In the genomic region with DNA sequence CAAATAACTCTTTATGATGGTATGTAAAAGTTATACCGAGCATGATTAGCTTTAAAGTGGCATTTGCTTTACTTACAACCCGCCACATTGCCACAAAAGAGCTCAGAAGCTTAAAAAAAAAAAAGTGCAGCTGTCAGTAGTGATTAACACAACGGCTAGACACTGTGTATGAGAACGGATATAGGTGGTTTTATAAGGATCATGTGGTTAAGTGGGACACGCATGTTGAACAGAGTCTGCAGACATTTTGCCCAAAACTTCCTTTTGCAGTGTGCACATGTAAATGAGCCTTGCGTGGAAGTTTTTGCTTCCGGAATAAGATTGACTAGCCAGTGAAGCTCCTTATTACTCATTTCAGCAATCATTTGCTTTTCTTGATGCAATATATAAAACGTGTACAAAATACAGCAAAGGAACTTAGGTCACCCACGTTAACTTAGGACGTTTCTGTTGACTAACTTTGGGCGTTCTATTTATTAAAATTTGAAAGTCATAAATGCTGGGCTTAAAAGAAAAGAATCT, we compare ENCODE assay signal across 8 cellular contexts. TPM values are rescaled to one million over a fixed set of nuclear protein-coding genes. Genes with fewer than 3 reads are reported as not detected.
DNase-seq lines count a peak whose midpoint lies in the region; ATAC-seq and TF ChIP-seq lines count a peak whose summit lies in the region.

No MANE protein-coding gene starts in this region.

- intact Hi-C loops in esophagus muscularis mucosa (cut with DNase I), result no loop called here

- 45% methylated on average over 11 of the region's 11 CpGs for WGBS in esophagus muscularis mucosa

- in situ Hi-C loops in Caki2 (cut with HindIII; ENCODE audit: low pct_unique_long_range_greater_than_20kb, low sequenced_read_pairs), result no loop called here

- peaks cover 0 to 52% (median 39%) of the 10 kb centered on the region in 4 donors for H3K4me1 ChIP-seq in esophagus muscularis mucosa

- H3K4me3 ChIP-seq in esophagus muscularis mucosa, result no peak overlapping the region

- no peaks in the 10 kb centered on the region for H3K9me3 ChIP-seq in esophagus muscularis mucosa

- no peak for TF ChIP-seq CTCF in esophagus muscularis mucosa (IDR thresholded peaks at IDR 0.05)

- ATAC-seq in GM19467 (IDR thresholded peaks at IDR 0.05; ENCODE audit: unreplicated experiment), result peak; percentile 99
- ATAC-seq in HG03565 (IDR thresholded peaks at IDR 0.05; ENCODE audit: unreplicated experiment), result peak; percentile 96

- H3K36me3 ChIP-seq in esophagus muscularis mucosa, result no peaks in the 10 kb centered on the region

- peak overlapping the region; percentile 34 to 78 (median 61) for H3K27ac ChIP-seq in esophagus muscularis mucosa (replicated peaks in 1 of 4)

- TF ChIP-seq POLR2A in esophagus muscularis mucosa (IDR thresholded peaks at IDR 0.05; ENCODE audit: low read depth), result no peak

- H3K27me3 ChIP-seq in esophagus muscularis mucosa, result no peaks in the 10 kb centered on the region

- DNase-seq in Caki2 (ENCODE audit: low read depth) (peak; percentile 85), UCSD-AML1 (lab: John Stamatoyannopoulos, UW; ENCODE audit: unreplicated experiment) (peak; percentile 36), esophagus muscularis mucosa (ENCODE audit: extremely low spot score) (no peak), 8988T (no peak), NCI-H2029 (lab: John Stamatoyannopoulos, UW) (no peak)
- peak; percentile 13 for DNase-seq in stimulated activated CD4-positive, alpha-beta T cell treated with anti-CD3 and anti-CD28 coated beads, Interleukin-4, amount 100 ng/mL, for 1 hour

- TF ChIP-seq EP300 in esophagus muscularis mucosa (IDR thresholded peaks at IDR 0.05), result no peak

RNA-seq across cellular contexts. Expression of a gene that starts 58.7 kb away (rescaled TPM):
- not detected in 2 replicates for total RNA-seq in Caki2 (2014; rRNA removed; shearing (Covaris generic); ENCODE audit: low replicate concordance)
- total RNA-seq in esophagus muscularis mucosa, result 10 to 100 TPM in 3 of 4 donors, 1 to 10 TPM in 1; 6.1 to 27.7 (median 12.5) TPM

Comparison
In these comparisons a context has a peak if more than half of its experiments do, and no peak if none do; other contexts are left out.
1. DNase-seq: peak in Caki2 (single experiment), UCSD-AML1 (single experiment) and stimulated activated CD4-positive, alpha-beta T cell treated with anti-CD3 and anti-CD28 coated beads, Interleukin-4, amount 100 ng/mL, for 1 hour (single experiment); none in esophagus muscularis mucosa (single experiment), 8988T (single experiment) and NCI-H2029 (single experiment).